In the genomic region with DNA sequence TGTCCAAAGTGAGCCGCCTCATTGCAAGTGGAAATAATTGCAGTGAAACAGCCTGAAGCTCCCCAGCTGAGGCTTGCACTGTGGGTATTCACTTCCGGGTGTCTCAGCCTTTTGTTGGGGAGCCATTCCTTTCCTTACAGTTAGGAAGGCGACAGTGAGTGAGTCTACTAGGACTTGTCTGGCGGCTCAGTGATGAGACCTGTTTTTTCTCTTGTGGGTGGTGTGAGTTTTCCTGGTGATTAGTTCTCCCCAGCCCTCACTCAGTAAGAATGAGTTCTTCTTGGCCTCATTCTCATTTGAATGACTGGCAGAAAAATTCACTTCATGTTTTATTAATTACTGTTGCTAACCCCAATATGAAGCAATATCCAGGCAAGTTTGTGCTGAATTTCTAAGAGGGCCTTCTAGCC, we compare ENCODE assay signal across 8 cellular contexts. TPM values are rescaled to one million over a fixed set of nuclear protein-coding genes. Genes with fewer than 3 reads are reported as not detected.
DNase-seq lines count a peak whose midpoint lies in the region; ATAC-seq and TF ChIP-seq lines count a peak whose summit lies in the region.

No MANE protein-coding gene starts in this region.

- DNase-seq in BJ (ENCODE audit: low read depth), result no peak
- no peak for DNase-seq in activated naive CD4-positive, alpha-beta T cell treated with anti-CD3 and anti-CD28 coated beads, Interleukin-2, amount 50 U/mL, for 72 hours (ENCODE audit: low spot score in 2 of 2)
- no peak for DNase-seq in memory B cell (ENCODE audit: low spot score in 2 of 2)
- DNase-seq in coronary artery (ENCODE audit: low spot score), result no peak

- H3K4me3 ChIP-seq in BJ (ENCODE audit: low read depth, low read length), result peak overlapping the region; percentile 32
- no peak overlapping the region for H3K4me3 ChIP-seq in coronary artery

- peaks cover 23% of the 10 kb centered on the region for H3K4me1 Mint-ChIP-seq in memory B cell

- no peaks in the 10 kb centered on the region for H3K27me3 ChIP-seq in BJ (ENCODE audit: control insufficient read depth, insufficient read depth, low read length)

- CTCF ChIA-PET in BJ (lab: Yijun Ruan, JAX), result interaction anchor here (2.4 kb wide), 1 partner anchor 22 kb away, joined by 6 read pairs; no protein-coding TSS in a partner anchor

- ATAC-seq in activated naive CD4-positive, alpha-beta T cell treated with anti-CD3 and anti-CD28 coated beads, Interleukin-2, amount 50 U/mL, for 72 hours, result peak in 1 of 2 donors; percentile 3
- ATAC-seq in memory B cell (ENCODE audit: low read depth) (no peak), GM19455 (IDR thresholded peaks at IDR 0.05; ENCODE audit: unreplicated experiment) (no peak), HG03108 (IDR thresholded peaks at IDR 0.05; ENCODE audit: unreplicated experiment) (no peak), HG02840 (IDR thresholded peaks at IDR 0.05; ENCODE audit: low FRiP score, unreplicated experiment) (no peak)

- H3K36me3 ChIP-seq in BJ (ENCODE audit: control insufficient read depth, insufficient read depth, low read length) (peaks cover 13% of the 10 kb centered on the region), KOPT-K1 (ENCODE audit: insufficient read depth, low read length) (peaks cover 56% of the 10 kb centered on the region)

- H3K27ac ChIP-seq in KOPT-K1 (ENCODE audit: low read depth, low read length, poor library complexity, severe bottlenecking) (peak overlapping the region; percentile 80), coronary artery (no peak overlapping the region)

- TF ChIP-seq CTCF in BJ (IDR thresholded peaks at IDR 0.05; ENCODE audit: insufficient read depth, low read depth, low read length), result no peak
- no peak for TF ChIP-seq CTCF in coronary artery (IDR thresholded peaks at IDR 0.05)

- H3K9me3 Mint-ChIP-seq in activated naive CD4-positive, alpha-beta T cell treated with anti-CD3 and anti-CD28 coated beads, Interleukin-2, amount 50 U/mL, for 72 hours, result no peaks in the 10 kb centered on the region
- no peaks in the 10 kb centered on the region for H3K9me3 Mint-ChIP-seq in memory B cell

- POLR2A ChIA-PET in BJ (lab: Charles Lee), result no interaction called here

- peak overlapping the region; percentile 96 to 99 for H3K27ac Mint-ChIP-seq in activated naive CD4-positive, alpha-beta T cell treated with anti-CD3 and anti-CD28 coated beads, Interleukin-2, amount 50 U/mL, for 72 hours
- peak overlapping the region; percentile 81 for H3K27ac Mint-ChIP-seq in memory B cell

- H3K36me3 Mint-ChIP-seq in activated naive CD4-positive, alpha-beta T cell treated with anti-CD3 and anti-CD28 coated beads, Interleukin-2, amount 50 U/mL, for 72 hours, result peaks cover 45 to 65% of the 10 kb centered on the region in 2 donors
- peaks cover 10% of the 10 kb centered on the region for H3K36me3 Mint-ChIP-seq in memory B cell

- H3K27me3 Mint-ChIP-seq in memory B cell, result no peaks in the 10 kb centered on the region

- H3K9me3 ChIP-seq in KOPT-K1 (ENCODE audit: insufficient read depth, low read length, poor library complexity, severe bottlenecking), result no peaks in the 10 kb centered on the region

- H3K4me3 Mint-ChIP-seq in memory B cell, result peak overlapping the region; percentile 60

RNA-seq across cellular contexts. Expression of gene PGAM1, which starts 2.6 kb away (rescaled TPM):
- 528 and 710 TPM in 2 replicates for polyA plus RNA-seq in BJ (2011; rRNA removed)
- polyA minus RNA-seq in BJ (2011; rRNA and poly(A)+ RNA removed), result 209 and 323 TPM in 2 replicates
- total RNA-seq in activated naive CD4-positive, alpha-beta T cell treated with anti-CD3 and anti-CD28 coated beads, Interleukin-2, amount 50 U/mL, for 72 hours, result 1,000 to 10,000 TPM in 1 of 2 donors, 100 to 1,000 TPM in 1; 610 to 1,410 TPM

RNA-seq across cellular contexts. Expression of gene EXOSC1, which starts 17.2 kb away (rescaled TPM):
- 49.4 and 58.9 TPM in 2 replicates for polyA plus RNA-seq in BJ (2011; rRNA removed)
- 19.3 and 31.3 TPM in 2 replicates for polyA minus RNA-seq in BJ (2011; rRNA and poly(A)+ RNA removed)
- total RNA-seq in activated naive CD4-positive, alpha-beta T cell treated with anti-CD3 and anti-CD28 coated beads, Interleukin-2, amount 50 U/mL, for 72 hours, result 10 to 100 TPM; 41.3 to 58.0 TPM

RNA-seq across cellular contexts. Expression of gene ZDHHC16, which starts 17.4 kb away (rescaled TPM):
- polyA plus RNA-seq in BJ (2011; rRNA removed), result 89.3 and 101 TPM in 2 replicates
- 64.7 and 95.9 TPM in 2 replicates for polyA minus RNA-seq in BJ (2011; rRNA and poly(A)+ RNA removed)
- 10 to 100 TPM; 25.4 to 45.0 TPM for total RNA-seq in activated naive CD4-positive, alpha-beta T cell treated with anti-CD3 and anti-CD28 coated beads, Interleukin-2, amount 50 U/mL, for 72 hours

RNA-seq across cellular contexts. Expression of gene RRP12, which starts 27.4 kb away (rescaled TPM):
- polyA plus RNA-seq in BJ (2011; rRNA removed), result 9.3 and 16.3 TPM in 2 replicates
- polyA minus RNA-seq in BJ (2011; rRNA and poly(A)+ RNA removed), result 15.4 and 21.1 TPM in 2 replicates
- total RNA-seq in activated naive CD4-positive, alpha-beta T cell treated with anti-CD3 and anti-CD28 coated beads, Interleukin-2, amount 50 U/mL, for 72 hours, result 10 to 100 TPM; 41.4 to 43.1 TPM
